26 cellular contexts compared by ENCODE assay signal in genomic region chr14:42293180-42293579, GRCh38.
"Had no signal": no experiment of that assay in that cellular context is flagged by ENCODE, and none has a peak within 500 bp of the region (broad histone marks: within the 10 kb centered on the region; RNA-seq: fewer than 3 reads in every experiment).

No MANE protein-coding gene starts in this region.

- H3K9me3 ChIP-seq: esophagus squamous epithelium, gastrocnemius medialis, lower lobe of right lung had no signal

- H3K27me3 ChIP-seq: esophagus squamous epithelium, gastrocnemius medialis, heart right ventricle, left lung had no signal

- H3K4me3 ChIP-seq: esophagus squamous epithelium, gastrocnemius medialis, heart right ventricle, left lung, lower lobe of right lung, mucosa of descending colon had no signal

- H3K36me3 ChIP-seq: esophagus squamous epithelium, gastrocnemius medialis, heart right ventricle, left lung, lower lobe of right lung had no signal

- ATAC-seq: effector memory CD8-positive, alpha-beta T cell; esophagus mucosa; gastrocnemius medialis; heart right ventricle; left cardiac atrium; left lung; left ventricle myocardium superior; lower lobe of right lung; mucosa of descending colon; naive thymus-derived CD8-positive, alpha-beta T cell had no signal

- DNase-seq: cortex of kidney; effector CD8-positive, alpha-beta T cell; effector memory CD8-positive, alpha-beta T cell; endodermal cell; erythroblast; esophagus squamous epithelium; foreskin fibroblast; foreskin melanocyte; gastrocnemius medialis; glutamatergic neuron; head of caudate nucleus; heart right ventricle; hippocampal formation; left cardiac atrium; left ventricle myocardium superior; lower lobe of right lung; mesenchymal stem cell; mucosa of descending colon; naive B cell; naive thymus-derived CD8-positive, alpha-beta T cell had no signal

- FAIRE-seq: endometrium, islet of Langerhans, keratinocyte had no signal

- H3K27ac ChIP-seq: epithelial cell of prostate, esophagus squamous epithelium, gastrocnemius medialis, heart right ventricle, left lung, lower lobe of right lung had no signal

- H3K4me1 ChIP-seq: esophagus squamous epithelium, gastrocnemius medialis, heart right ventricle, left lung, lower lobe of right lung had no signal
